Comparison of ENCODE assay signal across 16 cellular contexts in genomic region chr16:81609323-81609892, GRCh38.
DNase-seq lines count a peak whose midpoint lies in the region; ATAC-seq, FAIRE-seq and TF ChIP-seq lines count a peak whose summit lies in the region.
"Had no signal": no experiment of that assay in that cellular context is flagged by ENCODE, and none has a peak within 500 bp of the region (broad histone marks: within the 10 kb centered on the region; RNA-seq: fewer than 3 reads in every experiment).

No MANE protein-coding gene starts in this region.

- H3K4me1 ChIP-seq in breast epithelium, result peaks cover 16 to 17% of the 10 kb centered on the region in 2 donors

- peak overlapping the region; percentile 45 to 93 for H3K27ac ChIP-seq in breast epithelium
- peak overlapping the region; percentile 48 for H3K27ac ChIP-seq in temporal lobe (ENCODE audit: low read depth, low read length)
- H3K27ac ChIP-seq: tibial artery had no signal

- H3K27ac Mint-ChIP-seq in activated T-cell treated with anti-CD3 and anti-CD28 coated beads, Interleukin-2, amount 50 U/mL, for 24 hours, result peak overlapping the region; percentile 28
- H3K27ac Mint-ChIP-seq in naive B cell, result peak overlapping the region in 5 of 6 donors; percentile 49 to 94 (median 82)

- H3K36me3 ChIP-seq in breast epithelium, result no peaks in the 10 kb centered on the region
- H3K36me3 ChIP-seq: prostate gland had no signal

- no peak for FAIRE-seq in GM12891 (lab: Jason Lieb, UNC)
- FAIRE-seq: K562 had no signal

- H3K27me3 ChIP-seq in breast epithelium, result no peaks in the 10 kb centered on the region

- H3K27me3 Mint-ChIP-seq in activated T-cell treated with anti-CD3 and anti-CD28 coated beads, Interleukin-2, amount 50 U/mL, for 24 hours, result no peaks in the 10 kb centered on the region
- H3K27me3 Mint-ChIP-seq in activated T-cell treated with anti-CD3 and anti-CD28 coated beads, Interleukin-2, amount 50 U/mL, for 4 hours (ENCODE audit: low read depth), result no peaks in the 10 kb centered on the region
- H3K27me3 Mint-ChIP-seq in naive B cell, result no peaks in the 10 kb centered on the region

- H3K4me3 ChIP-seq in breast epithelium, result no peak overlapping the region
- H3K4me3 ChIP-seq: K562, lung, prostate gland had no signal

- peaks cover 2% of the 10 kb centered on the region for H3K4me1 Mint-ChIP-seq in activated T-cell treated with anti-CD3 and anti-CD28 coated beads, Interleukin-2, amount 50 U/mL, for 24 hours (ENCODE audit: low read depth)
- H3K4me1 Mint-ChIP-seq in activated T-cell treated with anti-CD3 and anti-CD28 coated beads, Interleukin-2, amount 50 U/mL, for 4 hours (ENCODE audit: low read depth), result peaks cover 5% of the 10 kb centered on the region
- peaks cover 27 to 46% (median 35%) of the 10 kb centered on the region in 3 donors for H3K4me1 Mint-ChIP-seq in naive B cell

- peaks cover 35% of the 10 kb centered on the region for H3K36me3 Mint-ChIP-seq in activated T-cell treated with anti-CD3 and anti-CD28 coated beads, Interleukin-2, amount 50 U/mL, for 24 hours (ENCODE audit: low read depth)
- H3K36me3 Mint-ChIP-seq in activated T-cell treated with anti-CD3 and anti-CD28 coated beads, Interleukin-2, amount 50 U/mL, for 4 hours (ENCODE audit: insufficient read depth), result peaks cover 10% of the 10 kb centered on the region
- peaks cover 0 to 5% of the 10 kb centered on the region in 2 donors for H3K36me3 Mint-ChIP-seq in naive B cell

- no peak for ATAC-seq in activated T-cell treated with anti-CD3 and anti-CD28 coated beads, Interleukin-2, amount 50 U/mL, for 4 hours
- ATAC-seq in naive B cell (ENCODE audit: low read depth in 2 of 2) (peak in 1 of 2 donors; percentile 47), GM18873 (IDR thresholded peaks at IDR 0.05; ENCODE audit: low FRiP score, unreplicated experiment) (no peak)

- TF ChIP-seq POLR2A in breast epithelium (IDR thresholded peaks at IDR 0.05), result no peak
- no peak for TF ChIP-seq POLR2A in GM12891 (IDR thresholded peaks at IDR 0.05; ENCODE audit: low read depth, low read length)

- TF ChIP-seq CTCF in breast epithelium (IDR thresholded peaks at IDR 0.05), result no peak

- no peaks in the 10 kb centered on the region for H3K9me3 Mint-ChIP-seq in activated T-cell treated with anti-CD3 and anti-CD28 coated beads, Interleukin-2, amount 50 U/mL, for 24 hours
- no peaks in the 10 kb centered on the region for H3K9me3 Mint-ChIP-seq in activated T-cell treated with anti-CD3 and anti-CD28 coated beads, Interleukin-2, amount 50 U/mL, for 4 hours
- H3K9me3 Mint-ChIP-seq in naive B cell, result no peaks in the 10 kb centered on the region

- H3K4me3 Mint-ChIP-seq in activated T-cell treated with anti-CD3 and anti-CD28 coated beads, Interleukin-2, amount 50 U/mL, for 24 hours, result no peak overlapping the region
- H3K4me3 Mint-ChIP-seq in activated T-cell treated with anti-CD3 and anti-CD28 coated beads, Interleukin-2, amount 50 U/mL, for 4 hours, result no peak overlapping the region
- H3K4me3 Mint-ChIP-seq in naive B cell, result peak overlapping the region in 1 of 8 donors; percentile 51

- no peak for DNase-seq in activated T-cell treated with anti-CD3 and anti-CD28 coated beads, Interleukin-2, amount 50 U/mL, for 24 hours
- no peak for DNase-seq in activated T-cell treated with anti-CD3 and anti-CD28 coated beads, Interleukin-2, amount 50 U/mL, for 4 hours
- no peak for DNase-seq in breast epithelium (ENCODE audit: low spot score in 2 of 2)
- DNase-seq in naive B cell, result no peak
- no peak for DNase-seq in GM12891 (ENCODE audit: insufficient read length, low spot score)
- no peak for DNase-seq in NCI-H446 (lab: John Stamatoyannopoulos, UW)
- DNase-seq: activated CD4-positive, CD25-positive, alpha-beta regulatory T cell; DMS79 treated with DMSO at 0.1 percent for 48 hours; NCI-H146; NCI-H82 had no signal

- no peaks in the 10 kb centered on the region for H3K9me3 ChIP-seq in breast epithelium
- H3K9me3 ChIP-seq: prostate gland, tibial artery had no signal

- intact Hi-C loops in breast epithelium (cut with DNase I; ENCODE audit: low total_unique reads), result no loop called here

TF ChIP-seq in GM12891, 5 proteins besides CTCF, POLR2A, EP300 and RAD21:
- TF ChIP-seq PAX5 (IDR thresholded peaks at IDR 0.05; ENCODE audit: insufficient read depth, low read length, severe bottlenecking) (no peak), POLR2AphosphoS5 (IDR thresholded peaks at IDR 0.05; ENCODE audit: low read depth, low read length) (no peak), POU2F2 (IDR thresholded peaks at IDR 0.05; ENCODE audit: low read depth, low read length) (no peak), SPI1 (IDR thresholded peaks at IDR 0.05; ENCODE audit: low read depth, low read length) (no peak), TAF1 (IDR thresholded peaks at IDR 0.05; ENCODE audit: low read depth, low read length) (no peak)
